23 cellular contexts compared by ENCODE assay signal in genomic region chr4:69576251-69576877, GRCh38.
"Had no signal": no experiment of that assay in that cellular context is flagged by ENCODE, and none has a peak within 500 bp of the region (broad histone marks: within the 10 kb centered on the region; RNA-seq: fewer than 3 reads in every experiment).

No MANE protein-coding gene starts in this region.

- DNase-seq: caudate nucleus; cerebellar nuclear complex; effector CD4-positive, alpha-beta T cell; hypothalamus; immature natural killer cell; islet precursor cell; mammary epithelial cell; nephron progenitor cell; occipital lobe; ovary; retina; right lobe of liver; small intestine; stimulated activated CD4-positive, alpha-beta T cell treated with anti-CD3 and anti-CD28 coated beads, Interleukin-15, amount 100 ng/mL, for 24 hours; stimulated activated CD4-positive, alpha-beta T cell treated with anti-CD3 and anti-CD28 coated beads, Interleukin-2, amount 100 ng/mL, for 48 hours; thyroid gland; trophoblast cell had no signal

- H3K27ac ChIP-seq: dorsolateral prefrontal cortex, ovary, right lobe of liver, suprapubic skin, thyroid gland had no signal

- H3K36me3 ChIP-seq: ovary, right lobe of liver, suprapubic skin, thyroid gland had no signal

- H3K4me3 ChIP-seq: dorsolateral prefrontal cortex, ovary, right lobe of liver, suprapubic skin, thyroid gland had no signal

- H3K9me3 ChIP-seq: ovary, right lobe of liver, suprapubic skin, thyroid gland had no signal

- FAIRE-seq: colon, frontal cortex, small intestine had no signal

- H3K27me3 ChIP-seq: dorsolateral prefrontal cortex, ovary, right lobe of liver, suprapubic skin, thyroid gland had no signal

- H3K4me1 ChIP-seq: right lobe of liver, suprapubic skin, thyroid gland had no signal

- ATAC-seq: left lobe of liver; naive thymus-derived CD8-positive, alpha-beta T cell had no signal
